8 cellular contexts compared by ENCODE assay signal in the genomic region with DNA sequence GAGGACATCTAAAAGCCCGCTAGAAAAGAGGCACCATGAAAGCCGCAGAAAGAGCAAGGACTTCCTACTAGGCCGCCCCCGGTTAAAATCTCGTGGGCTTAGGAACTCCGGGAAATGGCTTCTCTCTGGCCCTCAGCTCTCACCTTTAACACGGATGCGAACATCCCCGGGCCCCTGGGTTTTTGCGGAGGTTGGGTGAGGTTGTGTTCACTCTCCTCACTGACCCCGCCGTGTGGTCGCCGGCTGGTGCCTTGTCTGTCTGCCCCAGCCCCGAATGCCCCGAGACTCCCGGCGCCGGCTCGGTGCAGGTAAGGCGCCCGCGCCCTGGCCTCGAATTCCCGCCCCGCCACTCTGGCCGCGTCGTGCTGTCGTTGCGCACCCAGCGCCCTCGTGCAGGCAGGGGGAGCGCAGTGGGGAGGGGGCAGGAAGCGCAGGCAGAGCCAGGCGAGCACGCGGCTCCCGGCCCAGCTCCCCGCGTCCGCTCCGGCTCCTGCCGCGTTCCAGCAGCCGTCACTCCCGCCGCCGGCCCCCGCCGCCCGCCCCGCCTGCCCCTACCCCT. TPM values are rescaled to one million over a fixed set of nuclear protein-coding genes. Genes with fewer than 3 reads are reported as not detected.
DNase-seq lines count a peak whose midpoint lies in the region; ATAC-seq, FAIRE-seq and TF ChIP-seq lines count a peak whose summit lies in the region.

Gene SHISAL2A, plus strand, starts transcription at position 437 of the 559 bp plus-strand sequence. CDS start 326 bp downstream, outside the sequence.

- DNase-seq in GM12892 (ENCODE audit: insufficient read length) (peak; percentile 42), T-helper 1 cell (peak; percentile 46 to 67 (median 59)), astrocyte (ENCODE audit: low read depth) (peak; percentile 20), keratinocyte (ENCODE audit: low read depth, low spot score) (no peak), SW 1271 (lab: John Stamatoyannopoulos, UW) (no peak)
- DNase-seq in stimulated activated CD4-positive, alpha-beta T cell treated with anti-CD3 and anti-CD28 coated beads, Interleukin-4, amount 100 ng/mL, for 24 hours: peak; percentile 58

- no peak within 1 kb of the TSS for H3K27ac ChIP-seq in astrocyte (ENCODE audit: low read depth, low read length)
- H3K27ac ChIP-seq in keratinocyte (ENCODE audit: control insufficient read depth, insufficient read depth, low read length): no peak within 1 kb of the TSS

- peak within 1 kb of the TSS; percentile 59 for H2AFZ ChIP-seq in astrocyte (ENCODE audit: low read depth, low read length)
- peak within 1 kb of the TSS; percentile 53 for H2AFZ ChIP-seq in keratinocyte (ENCODE audit: control insufficient read depth, low read length)

- H3K9ac ChIP-seq in astrocyte (ENCODE audit: low read length) (no peak within 1 kb of the TSS), keratinocyte (ENCODE audit: control insufficient read depth, extremely low read depth, insufficient read depth, low read length) (no peak within 1 kb of the TSS)

- TF ChIP-seq POLR2A in GM12892 (IDR thresholded peaks at IDR 0.05; ENCODE audit: low read depth, low read length): no peak

- H3K27ac Mint-ChIP-seq in astrocyte (ENCODE audit: unreplicated experiment): no peak within 1 kb of the TSS

- H3K9me1 ChIP-seq in keratinocyte (ENCODE audit: control insufficient read depth, extremely low read depth, insufficient read depth, low read length): peaks cover 2% of the 10 kb centered on the region

- H3K9me3 Mint-ChIP-seq in astrocyte (ENCODE audit: unreplicated experiment): peaks cover 6% of the 10 kb centered on the region

- no peak for FAIRE-seq in GM12892 (lab: Jason Lieb, UNC)
- FAIRE-seq in astrocyte (lab: Jason Lieb, UNC): no peak
- FAIRE-seq in keratinocyte (lab: Jason Lieb, UNC): no peak

- H3K4me3 Mint-ChIP-seq in astrocyte (ENCODE audit: unreplicated experiment): peak within 1 kb of the TSS; percentile 64

- peaks cover 37% of the 10 kb centered on the region for H3K27me3 ChIP-seq in astrocyte (ENCODE audit: insufficient read depth, low read length)
- peaks cover 26% of the 10 kb centered on the region for H3K27me3 ChIP-seq in keratinocyte (ENCODE audit: control insufficient read depth, extremely low read depth, insufficient read depth, low read length)

- H3K36me3 ChIP-seq in astrocyte (ENCODE audit: insufficient read depth, low read length) (no peaks in the 10 kb centered on the region), keratinocyte (ENCODE audit: control insufficient read depth in 2 of 2, extremely low read depth in 1 of 2, insufficient read depth in 2 of 2, low read length in 2 of 2) (no peaks in the 10 kb centered on the region)

- dilution Hi-C loops in keratinocyte (cut with MboI; ENCODE audit: extremely low pct_ligation_motif_present, low sequenced_read_pairs): no loop called here

- peaks cover 1% of the 10 kb centered on the region for H3K36me3 Mint-ChIP-seq in astrocyte (ENCODE audit: low read depth, unreplicated experiment)

- H3K9me3 ChIP-seq in astrocyte (ENCODE audit: insufficient read depth, low read depth, low read length) (no peaks in the 10 kb centered on the region), keratinocyte (ENCODE audit: control insufficient read depth, low read depth, low read length) (no peaks in the 10 kb centered on the region)

- H3K4me1 ChIP-seq in astrocyte (ENCODE audit: insufficient read depth, low read length) (no peaks in the 10 kb centered on the region), keratinocyte (ENCODE audit: control insufficient read depth, extremely low read depth, insufficient read depth, low read length) (peaks cover 11% of the 10 kb centered on the region)

- peaks cover 9% of the 10 kb centered on the region for H3K4me1 Mint-ChIP-seq in astrocyte (ENCODE audit: low read depth, unreplicated experiment)

- H3K4me3 ChIP-seq in astrocyte (ENCODE audit: insufficient read depth, low read depth, low read length) (no peak within 1 kb of the TSS), keratinocyte (ENCODE audit: control insufficient read depth in 2 of 3, extremely low read depth in 1 of 3, insufficient read depth in 2 of 3, low read depth in 1 of 3, low read length in 3 of 3) (no peak within 1 kb of the TSS)

- TF ChIP-seq CTCF in astrocyte (IDR thresholded peaks at IDR 0.05; ENCODE audit: insufficient read depth, low read depth, low read length) (no peak), keratinocyte (optimal IDR thresholded peaks at IDR 0.05 in 1 of 3, IDR thresholded peaks at IDR 0.05 in 1 of 3, conservative IDR thresholded peaks at IDR 0.05 in 1 of 3; ENCODE audit: extremely low read depth in 1 of 3, insufficient read depth in 2 of 3, low read length in 3 of 3) (no peak)

- no peaks in the 10 kb centered on the region for H3K79me2 ChIP-seq in astrocyte (ENCODE audit: insufficient read depth, low read length)
- no peaks in the 10 kb centered on the region for H3K79me2 ChIP-seq in keratinocyte (ENCODE audit: control insufficient read depth, insufficient read depth, low read length)

- H4K20me1 ChIP-seq in astrocyte (ENCODE audit: insufficient read depth, low read length) (no peaks in the 10 kb centered on the region), keratinocyte (ENCODE audit: control insufficient read depth, extremely low read depth, insufficient read depth, low read length) (no peaks in the 10 kb centered on the region)

- no peak for ATAC-seq in HG02798 (IDR thresholded peaks at IDR 0.05; ENCODE audit: poor library complexity, unreplicated experiment)
- ATAC-seq in GM21526 (IDR thresholded peaks at IDR 0.05; ENCODE audit: low FRiP score, unreplicated experiment): no peak

- H3K4me2 ChIP-seq in astrocyte (ENCODE audit: low read length) (peak within 1 kb of the TSS; percentile 81), keratinocyte (ENCODE audit: control insufficient read depth, extremely low read depth, insufficient read depth, low read depth, low read length) (peak within 1 kb of the TSS; percentile 53)

- peaks cover 43% of the 10 kb centered on the region for H3K27me3 Mint-ChIP-seq in astrocyte (ENCODE audit: low read depth, unreplicated experiment)

RNA-seq across cellular contexts. Expression of gene SHISAL2A, which starts in this region (rescaled TPM):
- polyA plus RNA-seq in GM12892 (2012; ENCODE audit: missing spikeins): 0.59 TPM
- total RNA-seq in astrocyte: not detected in 2 replicates
- polyA plus RNA-seq in keratinocyte: 0.04 to 0.17 TPM in 2 of 3 replicates, not detected in the other
- not detected for polyA plus RNA-seq in keratinocyte (2011; ENCODE audit: low read depth)
- polyA plus RNA-seq in keratinocyte (2011; cell fraction: cytosol; rRNA removed): not detected in 2 replicates
- polyA plus RNA-seq in keratinocyte (2011; cell fraction: nucleus; rRNA removed): 0.33 TPM in 1 of 2 replicates, not detected in the other
- polyA plus RNA-seq in keratinocyte (2012; ENCODE audit: low replicate concordance): 0.41 TPM in 1 of 2 replicates, not detected in the other
- polyA minus RNA-seq in keratinocyte: 0.19 TPM in 1 of 3 replicates, not detected in the others
- not detected for polyA minus RNA-seq in keratinocyte (2011; cell fraction: cytosol; rRNA and poly(A)+ RNA removed)
- polyA minus RNA-seq in keratinocyte (2011; cell fraction: nucleus; rRNA and poly(A)+ RNA removed): not detected in 2 replicates

Comparison
In these comparisons a context has a peak if more than half of its experiments do, and no peak if none do; other contexts are left out.
1. Peak in DNase-seq and H3K4me2 ChIP-seq in astrocyte; RNA of the gene not detected or under 1 TPM.
2. DNase-seq: peak in GM12892 (single experiment), T-helper 1 cell (5 of 5) and stimulated activated CD4-positive, alpha-beta T cell treated with anti-CD3 and anti-CD28 coated beads, Interleukin-4, amount 100 ng/mL, for 24 hours (single experiment); none in keratinocyte (single experiment) and SW 1271 (0 of 2).